In the genomic region with DNA sequence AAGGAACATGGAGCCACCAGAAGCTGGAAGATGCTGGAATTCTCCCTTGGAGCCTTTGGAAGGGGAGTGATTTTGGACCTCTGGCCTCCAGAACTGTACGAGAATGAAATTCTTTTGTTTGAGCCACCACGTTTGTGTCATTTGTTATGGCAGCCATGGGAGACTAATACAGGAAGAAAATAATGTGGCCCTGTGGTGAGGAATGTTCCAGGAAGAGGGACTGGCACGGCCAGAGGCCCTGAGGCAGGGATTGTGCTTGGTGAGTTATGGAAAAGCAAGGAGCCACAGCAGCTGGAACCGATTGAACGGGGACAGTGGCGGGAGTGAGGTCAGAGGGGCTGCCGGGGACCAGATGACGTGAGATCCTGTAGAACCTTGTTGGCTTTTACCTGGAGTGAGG, we compare ENCODE assay signal across 2 cellular contexts.
TF ChIP-seq lines count a peak whose summit lies in the region.

No MANE protein-coding gene starts in this region.

TF ChIP-seq in HepG2, 621 proteins besides CTCF, POLR2A, EP300 and RAD21:
- TF ChIP-seq, protein P1, sequence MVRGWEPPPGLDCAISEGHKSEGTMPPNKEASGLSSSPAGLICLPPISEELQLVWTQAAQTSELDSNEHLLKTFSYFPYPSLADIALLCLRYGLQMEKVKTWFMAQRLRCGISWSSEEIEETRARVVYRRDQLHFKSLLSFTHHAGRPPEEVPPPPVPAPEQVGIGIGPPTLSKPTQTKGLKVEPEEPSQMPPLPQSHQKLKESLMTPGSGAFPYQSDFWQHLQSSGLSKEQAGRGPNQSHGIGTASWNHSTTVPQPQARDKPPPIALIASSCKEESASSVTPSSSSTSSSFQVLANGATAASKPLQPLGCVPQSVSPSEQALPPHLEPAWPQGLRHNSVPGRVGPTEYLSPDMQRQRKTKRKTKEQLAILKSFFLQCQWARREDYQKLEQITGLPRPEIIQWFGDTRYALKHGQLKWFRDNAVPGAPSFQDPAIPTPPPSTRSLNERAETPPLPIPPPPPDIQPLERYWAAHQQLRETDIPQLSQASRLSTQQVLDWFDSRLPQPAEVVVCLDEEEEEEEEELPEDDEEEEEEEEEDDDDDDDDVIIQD (CRISPR knock-in tag; IDR thresholded peaks at IDR 0.05; ENCODE audit: low read depth): no peak
- TF ChIP-seq ZNF577 (CRISPR knock-in tag; IDR thresholded peaks at IDR 0.05; ENCODE audit: borderline replicate concordance, low read depth): no peak
- no peak for TF ChIP-seq PCBP1 (IDR thresholded peaks at IDR 0.05; ENCODE audit: borderline replicate concordance, low read depth, low read length)
- TF ChIP-seq ZNF12 (CRISPR knock-in tag; IDR thresholded peaks at IDR 0.05): peak; percentile 84
- TF ChIP-seq TOPORS (CRISPR knock-in tag; IDR thresholded peaks at IDR 0.05): no peak
- no peak for TF ChIP-seq KLF16 (CRISPR knock-in tag; IDR thresholded peaks at IDR 0.05)
- no peak for TF ChIP-seq ZNF878 (CRISPR knock-in tag; IDR thresholded peaks at IDR 0.05)
- TF ChIP-seq ZBTB21 (CRISPR knock-in tag; IDR thresholded peaks at IDR 0.05): 0 out of 2 replicates have a peak, but pooled peaks have one; percentile 24

TF ChIP-seq in SK-N-SH treated with all-trans-retinoic acid at 6 μM for 48 hours, 23 proteins besides CTCF, POLR2A, EP300 and RAD21 (continued from another document):
- TF ChIP-seq SNAI2 (CRISPR knock-in tag; IDR thresholded peaks at IDR 0.05) (no peak), GLIS3 (CRISPR knock-in tag; IDR thresholded peaks at IDR 0.05) (no peak), BACH2 (CRISPR knock-in tag; IDR thresholded peaks at IDR 0.05; ENCODE audit: borderline replicate concordance) (no peak), ISL1 (CRISPR knock-in tag; IDR thresholded peaks at IDR 0.05) (no peak), CSDC2 (CRISPR knock-in tag; IDR thresholded peaks at IDR 0.05) (no peak), OSR1 (CRISPR knock-in tag; IDR thresholded peaks at IDR 0.05) (no peak), TOX (CRISPR knock-in tag; IDR thresholded peaks at IDR 0.05; ENCODE audit: borderline replicate concordance) (no peak), ZC3H10 (CRISPR knock-in tag; IDR thresholded peaks at IDR 0.05) (no peak), ZNF70 (CRISPR knock-in tag; IDR thresholded peaks at IDR 0.05) (no peak), ARNTL (CRISPR knock-in tag; IDR thresholded peaks at IDR 0.05; ENCODE audit: borderline replicate concordance, low read depth) (no peak), TCF4 (CRISPR knock-in tag; IDR thresholded peaks at IDR 0.05; ENCODE audit: borderline replicate concordance) (no peak), ZNF8 (CRISPR knock-in tag; IDR thresholded peaks at IDR 0.05) (no peak)
- TF ChIP-seq, protein P2, sequence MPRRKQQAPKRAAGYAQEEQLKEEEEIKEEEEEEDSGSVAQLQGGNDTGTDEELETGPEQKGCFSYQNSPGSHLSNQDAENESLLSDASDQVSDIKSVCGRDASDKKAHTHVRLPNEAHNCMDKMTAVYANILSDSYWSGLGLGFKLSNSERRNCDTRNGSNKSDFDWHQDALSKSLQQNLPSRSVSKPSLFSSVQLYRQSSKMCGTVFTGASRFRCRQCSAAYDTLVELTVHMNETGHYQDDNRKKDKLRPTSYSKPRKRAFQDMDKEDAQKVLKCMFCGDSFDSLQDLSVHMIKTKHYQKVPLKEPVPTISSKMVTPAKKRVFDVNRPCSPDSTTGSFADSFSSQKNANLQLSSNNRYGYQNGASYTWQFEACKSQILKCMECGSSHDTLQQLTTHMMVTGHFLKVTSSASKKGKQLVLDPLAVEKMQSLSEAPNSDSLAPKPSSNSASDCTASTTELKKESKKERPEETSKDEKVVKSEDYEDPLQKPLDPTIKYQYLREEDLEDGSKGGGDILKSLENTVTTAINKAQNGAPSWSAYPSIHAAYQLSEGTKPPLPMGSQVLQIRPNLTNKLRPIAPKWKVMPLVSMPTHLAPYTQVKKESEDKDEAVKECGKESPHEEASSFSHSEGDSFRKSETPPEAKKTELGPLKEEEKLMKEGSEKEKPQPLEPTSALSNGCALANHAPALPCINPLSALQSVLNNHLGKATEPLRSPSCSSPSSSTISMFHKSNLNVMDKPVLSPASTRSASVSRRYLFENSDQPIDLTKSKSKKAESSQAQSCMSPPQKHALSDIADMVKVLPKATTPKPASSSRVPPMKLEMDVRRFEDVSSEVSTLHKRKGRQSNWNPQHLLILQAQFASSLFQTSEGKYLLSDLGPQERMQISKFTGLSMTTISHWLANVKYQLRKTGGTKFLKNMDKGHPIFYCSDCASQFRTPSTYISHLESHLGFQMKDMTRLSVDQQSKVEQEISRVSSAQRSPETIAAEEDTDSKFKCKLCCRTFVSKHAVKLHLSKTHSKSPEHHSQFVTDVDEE (CRISPR knock-in tag; IDR thresholded peaks at IDR 0.05): no peak
- TF ChIP-seq, protein P3, sequence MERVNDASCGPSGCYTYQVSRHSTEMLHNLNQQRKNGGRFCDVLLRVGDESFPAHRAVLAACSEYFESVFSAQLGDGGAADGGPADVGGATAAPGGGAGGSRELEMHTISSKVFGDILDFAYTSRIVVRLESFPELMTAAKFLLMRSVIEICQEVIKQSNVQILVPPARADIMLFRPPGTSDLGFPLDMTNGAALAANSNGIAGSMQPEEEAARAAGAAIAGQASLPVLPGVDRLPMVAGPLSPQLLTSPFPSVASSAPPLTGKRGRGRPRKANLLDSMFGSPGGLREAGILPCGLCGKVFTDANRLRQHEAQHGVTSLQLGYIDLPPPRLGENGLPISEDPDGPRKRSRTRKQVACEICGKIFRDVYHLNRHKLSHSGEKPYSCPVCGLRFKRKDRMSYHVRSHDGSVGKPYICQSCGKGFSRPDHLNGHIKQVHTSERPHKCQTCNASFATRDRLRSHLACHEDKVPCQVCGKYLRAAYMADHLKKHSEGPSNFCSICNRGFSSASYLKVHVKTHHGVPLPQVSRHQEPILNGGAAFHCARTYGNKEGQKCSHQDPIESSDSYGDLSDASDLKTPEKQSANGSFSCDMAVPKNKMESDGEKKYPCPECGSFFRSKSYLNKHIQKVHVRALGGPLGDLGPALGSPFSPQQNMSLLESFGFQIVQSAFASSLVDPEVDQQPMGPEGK (CRISPR knock-in tag; IDR thresholded peaks at IDR 0.05; ENCODE audit: borderline replicate concordance): no peak
- TF ChIP-seq, protein P4, sequence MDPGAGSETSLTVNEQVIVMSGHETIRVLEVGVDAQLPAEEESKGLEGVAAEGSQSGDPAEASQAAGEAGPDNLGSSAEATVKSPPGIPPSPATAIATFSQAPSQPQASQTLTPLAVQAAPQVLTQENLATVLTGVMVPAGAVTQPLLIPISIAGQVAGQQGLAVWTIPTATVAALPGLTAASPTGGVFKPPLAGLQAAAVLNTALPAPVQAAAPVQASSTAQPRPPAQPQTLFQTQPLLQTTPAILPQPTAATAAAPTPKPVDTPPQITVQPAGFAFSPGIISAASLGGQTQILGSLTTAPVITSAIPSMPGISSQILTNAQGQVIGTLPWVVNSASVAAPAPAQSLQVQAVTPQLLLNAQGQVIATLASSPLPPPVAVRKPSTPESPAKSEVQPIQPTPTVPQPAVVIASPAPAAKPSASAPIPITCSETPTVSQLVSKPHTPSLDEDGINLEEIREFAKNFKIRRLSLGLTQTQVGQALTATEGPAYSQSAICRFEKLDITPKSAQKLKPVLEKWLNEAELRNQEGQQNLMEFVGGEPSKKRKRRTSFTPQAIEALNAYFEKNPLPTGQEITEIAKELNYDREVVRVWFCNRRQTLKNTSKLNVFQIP (CRISPR knock-in tag; IDR thresholded peaks at IDR 0.05; ENCODE audit: borderline replicate concordance, low read depth): no peak
